19 cellular contexts compared by ENCODE assay signal in genomic region chr22:22923379-22923778, GRCh38. TPM values are rescaled to one million over a fixed set of nuclear protein-coding genes. Genes with fewer than 3 reads are reported as not detected.
DNase-seq lines count a peak whose midpoint lies in the region; ATAC-seq, FAIRE-seq and TF ChIP-seq lines count a peak whose summit lies in the region.
"Had no signal": no experiment of that assay in that cellular context is flagged by ENCODE, and none has a peak within 500 bp of the region (broad histone marks: within the 10 kb centered on the region; RNA-seq: fewer than 3 reads in every experiment).

No MANE protein-coding gene starts in this region.

- no peak overlapping the region for H3K4me3 Mint-ChIP-seq in T-helper 1 cell treated with Interleukin-12 subunit alpha and Interleukin-12 subunit beta and Interleukin-4 antibody, amounts not matched to agents 30 μg/mL and 1 μg/mL, for 36 hours
- H3K4me3 Mint-ChIP-seq: CD4-positive, alpha-beta memory T cell had no signal

- H3K4me1 Mint-ChIP-seq in T-helper 1 cell treated with Interleukin-12 subunit alpha and Interleukin-12 subunit beta and Interleukin-4 antibody, amounts not matched to agents 30 μg/mL and 1 μg/mL, for 36 hours (ENCODE audit: low read depth): peaks cover 17% of the 10 kb centered on the region

- H4K8ac ChIP-seq in mesenchymal stem cell (ENCODE audit: low read length): no peak overlapping the region

- no peak overlapping the region for H3K27ac ChIP-seq in BLaER1
- H3K27ac ChIP-seq in K562 (ENCODE audit: extremely low read depth, low read depth, low read length): no peak overlapping the region
- H3K27ac ChIP-seq in kidney (ENCODE audit: low read depth in 2 of 2, low read length in 2 of 2): no peak overlapping the region
- no peak overlapping the region for H3K27ac ChIP-seq in mesenchymal stem cell (ENCODE audit: low read length, poor library complexity, severe bottlenecking)
- H3K27ac ChIP-seq: C4-2B, HL-60 had no signal

- no peak for FAIRE-seq in K562 (lab: Jason Lieb, UNC)
- FAIRE-seq in kidney (lab: Jason Lieb, UNC): no peak
- FAIRE-seq: G401.6, GM12891, GM19239, H54 had no signal

- no peak overlapping the region for H3K23ac ChIP-seq in mesenchymal stem cell (ENCODE audit: low read length in 2 of 2)

- H2AFZ ChIP-seq in K562 (ENCODE audit: low read depth, low read length): no peak overlapping the region
- no peak overlapping the region for H2AFZ ChIP-seq in mesenchymal stem cell (ENCODE audit: low read depth, low read length)

- no peak for TF ChIP-seq CTCF in K562 (IDR thresholded peaks at IDR 0.05 in 2 of 3, conservative IDR thresholded peaks at IDR 0.05 in 1 of 3; ENCODE audit: insufficient read depth in 2 of 3, low read depth in 1 of 3, low read length in 3 of 3)
- TF ChIP-seq CTCF in kidney (IDR thresholded peaks at IDR 0.05; ENCODE audit: borderline replicate concordance, extremely low read depth, insufficient read depth): no peak

- H4K20me1 ChIP-seq in BLaER1 (no peaks in the 10 kb centered on the region), K562 (replicated peaks; ENCODE audit: control insufficient read depth, insufficient read depth, low read length) (peaks cover 80% of the 10 kb centered on the region)

- H3K4me3 ChIP-seq in BLaER1: no peak overlapping the region
- no peak overlapping the region for H3K4me3 ChIP-seq in K562
- H3K4me3 ChIP-seq in kidney (ENCODE audit: low read length in 2 of 2): no peak overlapping the region
- no peak overlapping the region for H3K4me3 ChIP-seq in mesenchymal stem cell (ENCODE audit: insufficient read depth in 1 of 2, low read depth in 1 of 2, low read length in 2 of 2)

- no peak overlapping the region for H3K4ac ChIP-seq in mesenchymal stem cell (ENCODE audit: low read depth in 1 of 2, low read length in 2 of 2)

- H3K18ac ChIP-seq in mesenchymal stem cell (ENCODE audit: low read depth in 1 of 2, low read length in 2 of 2): no peak overlapping the region

- CTCF ChIA-PET in K562 (lab: Yijun Ruan, JAX; ENCODE audit: low intra/inter-chr PET ratio): no interaction called here

- 1% methylated on average over 4 of the region's 4 CpGs for WGBS in K562 (ENCODE audit: insufficient coverage, low coverage, missing lambda C conversion rate)
- WGBS in mesenchymal stem cell: 65% methylated on average over 4 of the region's 4 CpGs

- H3K9me3 ChIP-seq in BLaER1: no peaks in the 10 kb centered on the region
- H3K9me3 ChIP-seq in K562 (replicated peaks; ENCODE audit: control insufficient read depth, insufficient read depth, low read depth, low read length): no peaks in the 10 kb centered on the region
- no peaks in the 10 kb centered on the region for H3K9me3 ChIP-seq in kidney (ENCODE audit: control insufficient read depth in 1 of 2, low read length in 2 of 2)
- peaks cover 3% of the 10 kb centered on the region for H3K9me3 ChIP-seq in mesenchymal stem cell (ENCODE audit: control insufficient read depth, low read length)

- no peak overlapping the region for H2BK120ac ChIP-seq in mesenchymal stem cell (ENCODE audit: low read depth, low read length)

- H3K79me1 ChIP-seq in mesenchymal stem cell (replicated peaks; ENCODE audit: low read length, poor library complexity, severe bottlenecking): no peaks in the 10 kb centered on the region

- H3K14ac ChIP-seq in mesenchymal stem cell (ENCODE audit: low read length in 2 of 2): no peak overlapping the region

- no TSS peak for BruUV-seq in K562 (replicated peaks; lab: Mats Ljungman, UMichigan)

- no peak for TF ChIP-seq EP300 in K562 (IDR thresholded peaks at IDR 0.05; ENCODE audit: low read length)

- H3K9me3 Mint-ChIP-seq in T-helper 1 cell treated with Interleukin-12 subunit alpha and Interleukin-12 subunit beta and Interleukin-4 antibody, amounts not matched to agents 30 μg/mL and 1 μg/mL, for 36 hours: no peaks in the 10 kb centered on the region
- H3K9me3 Mint-ChIP-seq: CD4-positive, alpha-beta memory T cell had no signal

- H2BK5ac ChIP-seq in mesenchymal stem cell (ENCODE audit: low read depth, low read length, poor library complexity, severe bottlenecking): no peak overlapping the region

- H2BK15ac ChIP-seq in mesenchymal stem cell (ENCODE audit: low read depth, poor library complexity, severe bottlenecking): no peak overlapping the region

- intact Hi-C loops in K562 (cut with micrococcal nuclease) (no loop called here), kidney (cut with DNase I) (no loop called here), head of caudate nucleus (cut with DNase I) (no loop called here)

- H3K27me3 Mint-ChIP-seq in T-helper 1 cell treated with Interleukin-12 subunit alpha and Interleukin-12 subunit beta and Interleukin-4 antibody, amounts not matched to agents 30 μg/mL and 1 μg/mL, for 36 hours (ENCODE audit: low read depth): peaks cover 7% of the 10 kb centered on the region
- H3K27me3 Mint-ChIP-seq: CD4-positive, alpha-beta memory T cell had no signal

- H2BK12ac ChIP-seq in mesenchymal stem cell (ENCODE audit: low read length in 2 of 2): no peak overlapping the region

- ATAC-seq in K562: no peak
- ATAC-seq: HCT116 had no signal

- H3K36me3 ChIP-seq in BLaER1 (no peaks in the 10 kb centered on the region), K562 (ENCODE audit: control insufficient read depth, insufficient read depth, low read length) (no peaks in the 10 kb centered on the region), kidney (ENCODE audit: control insufficient read depth in 1 of 2, insufficient read depth in 2 of 2, low read length in 2 of 2) (no peaks in the 10 kb centered on the region), mesenchymal stem cell (ENCODE audit: control insufficient read depth in 1 of 2, insufficient read depth in 2 of 2, low read depth in 1 of 2, low read length in 2 of 2) (no peaks in the 10 kb centered on the region)

- no peaks in the 10 kb centered on the region for H3K27me3 ChIP-seq in BLaER1
- H3K27me3 ChIP-seq in K562 (ENCODE audit: control insufficient read depth in 2 of 2, insufficient read depth in 2 of 2, low read length in 2 of 2): peaks cover 31 to 79% of the 10 kb centered on the region in 2 experiments
- H3K27me3 ChIP-seq in mesenchymal stem cell (ENCODE audit: control insufficient read depth in 1 of 2, insufficient read depth in 1 of 2, low read length in 2 of 2): peaks cover 0 to 53% of the 10 kb centered on the region in 2 experiments

- no peaks in the 10 kb centered on the region for H3K36me3 Mint-ChIP-seq in T-helper 1 cell treated with Interleukin-12 subunit alpha and Interleukin-12 subunit beta and Interleukin-4 antibody, amounts not matched to agents 30 μg/mL and 1 μg/mL, for 36 hours (ENCODE audit: low read depth)
- H3K36me3 Mint-ChIP-seq: CD4-positive, alpha-beta memory T cell had no signal

- no peaks in the 10 kb centered on the region for H3K79me2 ChIP-seq in K562 (ENCODE audit: control insufficient read depth, insufficient read depth, low read length)

- in situ Hi-C loops in K562 (cut with MboI): no loop called here

- H2AK5ac ChIP-seq in mesenchymal stem cell (ENCODE audit: low read length, severe bottlenecking): no peak overlapping the region

- H4K91ac ChIP-seq in mesenchymal stem cell (ENCODE audit: low read length): no peak overlapping the region

- peak overlapping the region; percentile 29 for H3K27ac Mint-ChIP-seq in T-helper 1 cell treated with Interleukin-12 subunit alpha and Interleukin-12 subunit beta and Interleukin-4 antibody, amounts not matched to agents 30 μg/mL and 1 μg/mL, for 36 hours

- POLR2A ChIA-PET in K562 (lab: Yijun Ruan, JAX): interaction anchor here (0.5 to 5.0 kb wide), 6 partner anchors 8 to 557 kb away, joined by 3 to 32 read pairs (median 3); no protein-coding TSS in a partner anchor

- TF ChIP-seq RAD21 in K562 (CRISPR knock-in tag; conservative IDR thresholded peaks at IDR 0.05 in 1 of 2, IDR thresholded peaks at IDR 0.05 in 1 of 2): no peak

- H3K4me1 ChIP-seq in BLaER1 (peaks cover 97% of the 10 kb centered on the region), K562 (replicated peaks in 1 of 2; ENCODE audit: control insufficient read depth in 2 of 2, insufficient read depth in 2 of 2, low read length in 2 of 2) (peaks cover 3 to 12% of the 10 kb centered on the region in 2 experiments; a peak in 4 of 5 replicates), kidney (ENCODE audit: control insufficient read depth in 1 of 2, insufficient read depth in 1 of 2, low read depth in 1 of 2, low read length in 2 of 2) (no peaks in the 10 kb centered on the region), mesenchymal stem cell (ENCODE audit: control insufficient read depth, insufficient read depth, low read depth, low read length) (no peaks in the 10 kb centered on the region)

- DNase-seq in T-helper 1 cell: no peak
- peak in 3 of 4 experiments; percentile 60 to 63 (median 61) for DNase-seq in K562 (ENCODE audit: extremely low read depth in 1 of 4, low spot score in 3 of 4)
- peak; percentile 1 for DNase-seq in kidney
- no peak for DNase-seq in NOMO-1 treated with DMSO at 0.1 percent for 48 hours (lab: John Stamatoyannopoulos, UW; ENCODE audit: unreplicated experiment)
- no peak for DNase-seq in mesenchymal stem cell
- DNase-seq in head of caudate nucleus: no peak
- DNase-seq: 8988T; CD4-positive, alpha-beta memory T cell; DMS79; EL had no signal

- H3K4me2 ChIP-seq in BLaER1 (peak overlapping the region; percentile 88), K562 (ENCODE audit: insufficient read depth, low read length) (no peak overlapping the region), mesenchymal stem cell (ENCODE audit: low read length, poor library complexity, severe bottlenecking) (no peak overlapping the region)

- H3K9ac ChIP-seq in BLaER1 (no peak overlapping the region), K562 (ENCODE audit: insufficient read depth in 1 of 2, low read depth in 2 of 2, low read length in 2 of 2) (no peak overlapping the region), kidney (ENCODE audit: low read length in 2 of 2) (no peak overlapping the region), mesenchymal stem cell (ENCODE audit: low read length) (no peak overlapping the region)

- peaks cover 8% of the 10 kb centered on the region for H3K9me1 ChIP-seq in K562 (ENCODE audit: control insufficient read depth, insufficient read depth, low read length)

- no peak for TF ChIP-seq POLR2A in K562 (conservative IDR thresholded peaks at IDR 0.05)

RNA-seq across cellular contexts. Expression of gene IGLL5, which starts 35.8 kb away (rescaled TPM):
- not detected in 2 replicates for total RNA-seq in K562 (2011; cell fraction: chromatin; rRNA removed; ENCODE audit: low replicate concordance)
- total RNA-seq in K562 (2011; cell fraction: nucleolus; rRNA removed): not detected in 2 replicates
- total RNA-seq in K562 (2011; cell fraction: nucleoplasm; rRNA removed): not detected in 2 replicates
- total RNA-seq in K562 (2014; rRNA removed) (not detected in 2 replicates), K562 (2014; rRNA removed; fragmentation: Illumina TruSeq; extraction: Trizol) (not detected in 2 replicates), K562 (2015; rRNA removed; fragmentation: Illumina TruSeq; extraction: Trizol) (not detected in 2 replicates), K562 (2021) (not detected in 2 replicates), kidney (103 TPM)
- polyA plus RNA-seq in K562 (2011; rRNA removed) (not detected in 2 replicates), K562 (2014; fragmentation: Illumina TruSeq; extraction: Trizol) (not detected in 2 replicates), K562 (2014; fragmentation: Nextera tagmentation; extraction: Ambion mirVana) (not detected), K562 (2014; rRNA removed) (not detected in 2 replicates), kidney (ENCODE audit: insufficient read depth, low read depth, low replicate concordance) (1.9 TPM)
- not detected in 2 replicates for polyA plus RNA-seq in K562 (2011; cell fraction: cytosol; rRNA removed)
- not detected in 2 replicates for polyA plus RNA-seq in K562 (2011; cell fraction: nucleus; rRNA removed)
- polyA plus RNA-seq in K562 (2012): not detected in 2 replicates
- not detected in 2 replicates for polyA minus RNA-seq in K562 (2011; rRNA and poly(A)+ RNA removed)
- polyA minus RNA-seq in K562 (2011; cell fraction: cytosol; rRNA and poly(A)+ RNA removed): not detected in 2 replicates
- polyA minus RNA-seq in K562 (2011; cell fraction: nucleus; rRNA and poly(A)+ RNA removed): not detected in 2 replicates
- not detected for polyA plus RNA-seq in mesenchymal stem cell (2013, experiment 1 of 2)
- not detected for polyA plus RNA-seq in mesenchymal stem cell (2013, experiment 2 of 2)
- total RNA-seq: CD4-positive, alpha-beta memory T cell had no signal

Comparison
In these comparisons a context has a peak if more than half of its experiments do, and no peak if none do; other contexts are left out.
1. DNase-seq: peak in K562 (3 of 4) and kidney (single experiment); none in T-helper 1 cell (0 of 5), NOMO-1 treated with DMSO at 0.1 percent for 48 hours (single experiment), mesenchymal stem cell (single experiment) and head of caudate nucleus (0 of 42).
2. RNA of gene IGLL5, which starts 35.8 kb away (total RNA-seq): 103 TPM in kidney (single experiment); not detected in K562; every median in the first group is over 10 times any median in the second.